Comparison of ENCODE assay signal across 8 cellular contexts in the genomic region with DNA sequence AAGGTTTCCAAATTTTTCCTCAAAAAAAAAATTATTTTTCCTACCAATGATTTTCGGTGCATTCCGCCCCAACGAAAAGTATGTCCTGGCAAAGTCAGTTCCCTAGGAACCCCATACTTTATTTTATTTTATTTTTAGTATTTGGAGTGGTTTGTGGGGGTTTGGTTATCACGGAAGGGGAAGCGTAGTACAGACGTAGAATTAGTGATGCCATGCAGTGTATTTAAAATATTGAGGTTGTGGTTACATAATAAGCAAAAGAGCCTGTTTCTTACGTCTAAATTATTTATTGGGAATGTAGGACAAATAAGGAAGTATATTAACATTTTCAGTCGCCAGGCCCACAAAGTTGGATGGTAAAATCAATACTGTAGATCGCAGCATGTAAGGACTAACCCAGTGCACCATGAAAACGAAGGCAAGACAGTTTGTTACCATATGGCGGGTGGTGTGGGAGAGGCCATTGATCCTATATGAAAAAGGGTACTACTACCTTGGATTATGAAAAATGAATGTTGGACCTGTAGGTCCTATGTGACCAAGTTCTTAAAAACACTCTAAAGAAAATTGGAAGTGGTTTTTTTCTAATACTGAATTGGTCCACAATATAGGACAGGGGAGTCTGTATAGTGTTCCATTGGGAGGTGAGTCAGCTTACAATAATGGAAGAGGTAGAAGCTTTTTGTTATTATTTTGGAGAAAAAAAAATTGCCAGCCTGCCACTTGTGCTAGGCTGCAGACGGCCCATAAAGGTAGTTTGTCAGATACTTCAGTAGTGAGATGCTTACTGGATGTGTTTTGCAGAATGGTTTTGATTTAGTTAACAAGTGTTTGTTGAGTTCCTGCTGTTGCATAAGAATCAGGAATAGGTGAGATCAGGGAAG. TPM values are rescaled to one million over a fixed set of nuclear protein-coding genes. Genes with fewer than 3 reads are reported as not detected.
DNase-seq lines count a peak whose midpoint lies in the region; TF ChIP-seq lines count a peak whose summit lies in the region.

No MANE protein-coding gene starts in this region.

- H3K9me3 Mint-ChIP-seq in activated naive CD8-positive, alpha-beta T cell (ENCODE audit: low read depth), result no peaks in the 10 kb centered on the region

- intact Hi-C loops in stomach (cut with DNase I; ENCODE audit: low total_unique reads), result no loop called here

- H3K27ac Mint-ChIP-seq in activated naive CD8-positive, alpha-beta T cell, result peak overlapping the region; percentile 94

- peak; percentile 7 for DNase-seq in COLO668 (lab: John Stamatoyannopoulos, UW; ENCODE audit: unreplicated experiment)
- peak; percentile 10 for DNase-seq in MM.1S
- DNase-seq in stomach, result no peak
- DNase-seq in SKM-1 (lab: John Stamatoyannopoulos, UW; ENCODE audit: unreplicated experiment), result no peak
- no peak for DNase-seq in GOT3 (lab: John Stamatoyannopoulos, UW)
- no peak for DNase-seq in NCI-H226

- 4 to 11% (median 8%) methylated on average over 12 of the region's 12 CpGs for WGBS in stomach, 5 donors

- no peaks in the 10 kb centered on the region for H3K9me2 ChIP-seq in MM.1S (replicated peaks; ENCODE audit: insufficient read depth, low read length)

- peak overlapping the region; percentile 55 for H3K4me2 ChIP-seq in MM.1S (ENCODE audit: low read depth, low read length)

- H3K4me1 Mint-ChIP-seq in activated naive CD8-positive, alpha-beta T cell (ENCODE audit: low read depth), result peaks cover 47% of the 10 kb centered on the region

- TF ChIP-seq EP300 in stomach (IDR thresholded peaks at IDR 0.05), result no peak

- peak overlapping the region; percentile 69 for H2AFZ ChIP-seq in MM.1S (ENCODE audit: low read length)

- H3K9ac ChIP-seq in MM.1S (ENCODE audit: low read length) (peak overlapping the region; percentile 88), iPS-20b (ENCODE audit: low read depth, low read length) (peak overlapping the region; percentile 94)

- TF ChIP-seq POLR2A in stomach (IDR thresholded peaks at IDR 0.05), result no peak

- no peaks in the 10 kb centered on the region for H3F3A ChIP-seq in MM.1S (ENCODE audit: insufficient read depth, low read length)

- H4K20me1 ChIP-seq in MM.1S (ENCODE audit: insufficient read depth, low read length), result no peaks in the 10 kb centered on the region

- TF ChIP-seq CTCF in MM.1S (IDR thresholded peaks at IDR 0.05; ENCODE audit: low read length) (no peak), stomach (IDR thresholded peaks at IDR 0.05) (no peak)

- H3K4me1 ChIP-seq in MM.1S (ENCODE audit: low read length), result 0 out of 2 replicates have a peak, but pooled peaks cover 11% of the 10 kb centered on the region
- H3K4me1 ChIP-seq in iPS-20b (ENCODE audit: insufficient read depth, low read length), result peaks cover 5% of the 10 kb centered on the region; the same call in 1 of the 2 replicates
- H3K4me1 ChIP-seq in stomach, result peaks cover 9 to 41% (median 24%) of the 10 kb centered on the region in 4 donors

- H3K36me3 ChIP-seq in MM.1S (replicated peaks; ENCODE audit: insufficient read depth, low read length) (no peaks in the 10 kb centered on the region), iPS-20b (ENCODE audit: insufficient read depth, low read depth, low read length) (peaks cover 22% of the 10 kb centered on the region), stomach (peaks cover 8 to 19% (median 16%) of the 10 kb centered on the region in 4 donors)

- H3K27ac ChIP-seq in MM.1S (ENCODE audit: low read length) (peak overlapping the region; percentile 60; the same call in 1 of the 2 replicates), iPS-20b (ENCODE audit: low read length) (peak overlapping the region; percentile 45), stomach (peak overlapping the region; percentile 94 to 96 (median 94))

- H3K79me2 ChIP-seq in MM.1S (ENCODE audit: low read length), result peaks cover 31% of the 10 kb centered on the region

- no peaks in the 10 kb centered on the region for H3K27me3 ChIP-seq in MM.1S (replicated peaks; ENCODE audit: insufficient read depth, low read length)
- no peaks in the 10 kb centered on the region for H3K27me3 ChIP-seq in iPS-20b (ENCODE audit: insufficient read depth, low read length)
- H3K27me3 ChIP-seq in stomach, result no peaks in the 10 kb centered on the region

- H3K36me3 Mint-ChIP-seq in activated naive CD8-positive, alpha-beta T cell, result peaks cover 17% of the 10 kb centered on the region

- H3K4me3 Mint-ChIP-seq in activated naive CD8-positive, alpha-beta T cell, result peak overlapping the region; percentile 96

- H3K27me3 Mint-ChIP-seq in activated naive CD8-positive, alpha-beta T cell, result no peaks in the 10 kb centered on the region

- H3K9me3 ChIP-seq in MM.1S (replicated peaks; ENCODE audit: insufficient read depth, low read length) (no peaks in the 10 kb centered on the region), iPS-20b (ENCODE audit: insufficient read depth, low read depth, low read length) (peaks cover 16% of the 10 kb centered on the region), stomach (peaks cover 4 to 12% (median 9%) of the 10 kb centered on the region in 4 donors)

- peak overlapping the region; percentile 89 for H3K4me3 ChIP-seq in MM.1S (ENCODE audit: low read length)
- H3K4me3 ChIP-seq in iPS-20b (ENCODE audit: low read length), result peak overlapping the region; percentile 94
- H3K4me3 ChIP-seq in stomach, result peak overlapping the region; percentile 66 to 75 (median 72)

RNA-seq across cellular contexts. Expression of gene DTWD1, which starts 0.7 kb away (rescaled TPM):
- total RNA-seq in stomach, result 10 to 100 TPM in 3 of 5 donors, 1 to 10 TPM in 2; 2.9 to 45.0 (median 12.9) TPM
- 10 to 100 TPM; 18.2 to 26.6 (median 21.4) TPM for polyA plus RNA-seq in stomach

RNA-seq across cellular contexts. Expression of gene FAM227B, which starts 1.0 kb away (rescaled TPM):
- total RNA-seq in stomach, result 1 to 10 TPM in 4 of 5 donors, not detected in 1; 1.3 to 7.1 (median 4.1) TPM
- 1 to 10 TPM; 2.4 to 4.9 (median 2.8) TPM for polyA plus RNA-seq in stomach

Comparison
In these comparisons a context has a peak if more than half of its experiments do, and no peak if none do; other contexts are left out.
1. DNase-seq: peak in COLO668 (single experiment) and MM.1S (single experiment); none in stomach (single experiment), SKM-1 (single experiment), GOT3 (single experiment) and NCI-H226 (single experiment).
2. Peak in every context shown above with its lines, with median percentiles within 50 percentile points of each other: H3K27ac ChIP-seq and H3K4me3 ChIP-seq.